ENCODE assay signal across 9 cellular contexts in the genomic region with DNA sequence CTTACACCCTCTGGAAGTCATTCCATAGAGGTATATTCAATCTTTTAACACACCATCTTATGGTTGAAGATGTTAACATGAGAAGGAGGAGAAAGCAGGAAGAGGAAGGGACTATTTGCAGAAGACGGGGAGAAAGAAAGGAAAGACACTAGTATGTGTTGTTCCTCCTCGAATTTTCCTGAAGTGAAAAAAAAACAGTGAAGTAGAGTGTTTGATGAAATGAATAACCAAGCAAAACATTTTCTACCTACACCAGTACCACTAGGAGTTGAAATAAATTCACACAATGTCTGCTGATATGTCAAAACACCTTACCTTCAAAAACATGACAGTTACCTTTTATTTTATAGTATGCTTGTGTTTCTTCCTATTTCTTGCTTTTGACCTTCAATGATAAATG. TPM values are rescaled to one million over a fixed set of nuclear protein-coding genes. Genes with fewer than 3 reads are reported as not detected.
DNase-seq lines count a peak whose midpoint lies in the region; TF ChIP-seq lines count a peak whose summit lies in the region.
"Had no signal": no experiment of that assay in that cellular context is flagged by ENCODE, and none has a peak within 500 bp of the region (broad histone marks: within the 10 kb centered on the region; RNA-seq: fewer than 3 reads in every experiment).

No MANE protein-coding gene starts in this region.

- intact Hi-C loops in esophagus muscularis mucosa (cut with DNase I) (loop anchor here (10.0 kb wide), 2 partner anchors 123 to 333 kb away; partner anchors contain the start of gene KCNMB4), adrenal gland (cut with DNase I) (no loop called here)

- H3K4me1 ChIP-seq in HAP-1: peaks cover 17% of the 10 kb centered on the region
- peaks cover 35 to 40% (median 39%) of the 10 kb centered on the region in 4 donors for H3K4me1 ChIP-seq in esophagus muscularis mucosa
- H3K4me1 ChIP-seq in adrenal gland (replicated peaks in 1 of 2): peaks cover 11 to 38% of the 10 kb centered on the region in 2 donors

- 20% methylated on average over 2 of the region's 2 CpGs for WGBS in esophagus muscularis mucosa
- 31 to 54% (median 44%) methylated on average over 2 of the region's 2 CpGs for WGBS in adrenal gland, 4 donors

- TF ChIP-seq CTCF in esophagus muscularis mucosa (IDR thresholded peaks at IDR 0.05): no peak
- no peak for TF ChIP-seq CTCF in retinal pigment epithelial cell (conservative IDR thresholded peaks at IDR 0.05; ENCODE audit: low read depth, low read length)
- no peak for TF ChIP-seq CTCF in adrenal gland (IDR thresholded peaks at IDR 0.05)

- H3K27ac ChIP-seq in SK-N-MC: peak overlapping the region; percentile 92
- peak overlapping the region in 1 of 4 donors; percentile 96 for H3K27ac ChIP-seq in esophagus muscularis mucosa (replicated peaks in 1 of 4)
- H3K27ac ChIP-seq in adrenal gland: peak overlapping the region in 1 of 5 donors; percentile 98

- no peak for TF ChIP-seq POLR2A in esophagus muscularis mucosa (IDR thresholded peaks at IDR 0.05; ENCODE audit: low read depth)
- no peak for TF ChIP-seq POLR2A in adrenal gland (IDR thresholded peaks at IDR 0.05)

- in situ Hi-C loops in HAP-1 (cut with MboI; ENCODE audit: low sequenced_read_pairs): no loop called here

- peak overlapping the region; percentile 81 for H3K4me3 ChIP-seq in HAP-1
- H3K4me3 ChIP-seq in SK-N-MC: peak overlapping the region; percentile 98
- H3K4me3 ChIP-seq in esophagus muscularis mucosa: peak overlapping the region; percentile 85 to 97 (median 90)
- peak overlapping the region; percentile 90 for H3K4me3 ChIP-seq in retinal pigment epithelial cell (ENCODE audit: low read length)
- no peak overlapping the region for H3K4me3 ChIP-seq in adrenal gland

- H3K27me3 ChIP-seq in HAP-1 (ENCODE audit: low read depth): no peaks in the 10 kb centered on the region
- H3K27me3 ChIP-seq in esophagus muscularis mucosa: no peaks in the 10 kb centered on the region
- no peaks in the 10 kb centered on the region for H3K27me3 ChIP-seq in adrenal gland

- H3K9me3 ChIP-seq in HAP-1 (no peaks in the 10 kb centered on the region), SK-N-MC (ENCODE audit: low read depth, low read length) (no peaks in the 10 kb centered on the region), esophagus muscularis mucosa (no peaks in the 10 kb centered on the region), adrenal gland (replicated peaks in 1 of 3) (no peaks in the 10 kb centered on the region)

- DNase-seq in HAP-1 (ENCODE audit: low spot score in 2 of 2) (no peak), SK-N-MC (ENCODE audit: low read depth, low spot score) (no peak), esophagus muscularis mucosa (ENCODE audit: extremely low spot score) (no peak), retinal pigment epithelial cell (ENCODE audit: low read depth) (no peak), iPS-NIHi11 (ENCODE audit: low spot score) (no peak), adrenal gland (no peak), DMS 273 treated with DMSO at 0.1 percent for 48 hours (lab: John Stamatoyannopoulos, UW) (no peak)
- no peak for DNase-seq in stimulated activated CD4-positive, alpha-beta T cell treated with anti-CD3 and anti-CD28 coated beads, Interleukin-2, amount 100 ng/mL, for 24 hours
- DNase-seq: NCI-H524 had no signal

- no peak for TF ChIP-seq EP300 in esophagus muscularis mucosa (IDR thresholded peaks at IDR 0.05)

- peaks cover 12% of the 10 kb centered on the region for H3K36me3 ChIP-seq in HAP-1 (replicated peaks)
- peaks cover 48% of the 10 kb centered on the region for H3K36me3 ChIP-seq in SK-N-MC (ENCODE audit: insufficient read depth, low read length)
- H3K36me3 ChIP-seq in esophagus muscularis mucosa: peaks cover 0 to 36% (median 15%) of the 10 kb centered on the region in 4 donors
- H3K36me3 ChIP-seq in adrenal gland (replicated peaks in 1 of 2): peaks cover 0 to 12% of the 10 kb centered on the region in 2 donors

- peak overlapping the region; percentile 95 for H3K9ac ChIP-seq in SK-N-MC (ENCODE audit: insufficient read length)

RNA-seq across cellular contexts. Expression of gene CNOT2, which starts 1.4 kb away (rescaled TPM):
- 10 to 100 TPM; 55.6 to 87.6 (median 82.7) TPM for total RNA-seq in esophagus muscularis mucosa
- total RNA-seq in adrenal gland: 100 to 1,000 TPM in 2 of 8 donors, 10 to 100 TPM in 6; 39.9 to 127 (median 61.7) TPM
- polyA plus RNA-seq in adrenal gland: 10 to 100 TPM; 33.4 to 60.2 (median 44.3) TPM

Comparison
In these comparisons a context has a peak if more than half of its experiments do, and no peak if none do; other contexts are left out.
1. H3K4me3 ChIP-seq: peak in HAP-1 (single experiment), SK-N-MC (single experiment), esophagus muscularis mucosa (4 of 4) and retinal pigment epithelial cell (single experiment); none in adrenal gland (0 of 4).